ENCODE assay signal across 11 cellular contexts in genomic region chr6:161353208-161353613, GRCh38.
DNase-seq lines count a peak whose midpoint lies in the region; ATAC-seq, FAIRE-seq and TF ChIP-seq lines count a peak whose summit lies in the region.
"Had no signal": no experiment of that assay in that cellular context is flagged by ENCODE, and none has a peak within 500 bp of the region (broad histone marks: within the 10 kb centered on the region; RNA-seq: fewer than 3 reads in every experiment).

No MANE protein-coding gene starts in this region.

- H3K4me3 Mint-ChIP-seq in naive thymus-derived CD4-positive, alpha-beta T cell, result no peak overlapping the region
- H3K4me3 Mint-ChIP-seq: activated T-cell treated with anti-CD3 and anti-CD28 coated beads, Interleukin-2, amount 50 U/mL, for 72 hours had no signal

- no peaks in the 10 kb centered on the region for H3K79me1 ChIP-seq in H1 (ENCODE audit: low read depth, low read length)

- H3K27ac Mint-ChIP-seq in naive thymus-derived CD4-positive, alpha-beta T cell, result peak overlapping the region in 1 of 9 donors; percentile 20
- H3K27ac Mint-ChIP-seq: activated T-cell treated with anti-CD3 and anti-CD28 coated beads, Interleukin-2, amount 50 U/mL, for 72 hours had no signal

- H3K23me2 ChIP-seq in H1 (ENCODE audit: low read depth, low read length), result no peaks in the 10 kb centered on the region; the same call in 1 of the 2 replicates

- H3K18ac ChIP-seq in H1 (ENCODE audit: extremely low read depth, low read length), result no peak overlapping the region

- no peaks in the 10 kb centered on the region for H3K9me3 ChIP-seq in H1 (ENCODE audit: insufficient read depth in 2 of 2, low read depth in 1 of 2, low read length in 1 of 2)
- no peaks in the 10 kb centered on the region for H3K9me3 ChIP-seq in naive thymus-derived CD4-positive, alpha-beta T cell (ENCODE audit: control insufficient read depth in 2 of 3, low read length in 3 of 3)

- no peaks in the 10 kb centered on the region for H3K36me3 ChIP-seq in H1 (ENCODE audit: control insufficient read depth in 2 of 4, insufficient read depth in 4 of 4, low read length in 3 of 4)
- no peaks in the 10 kb centered on the region for H3K36me3 ChIP-seq in naive thymus-derived CD4-positive, alpha-beta T cell (ENCODE audit: control insufficient read depth in 2 of 3, insufficient read depth in 3 of 3, low read length in 3 of 3)

- no peaks in the 10 kb centered on the region for H3K9me3 Mint-ChIP-seq in naive thymus-derived CD4-positive, alpha-beta T cell
- H3K9me3 Mint-ChIP-seq: activated T-cell treated with anti-CD3 and anti-CD28 coated beads, Interleukin-2, amount 50 U/mL, for 72 hours had no signal

- POLR2A ChIA-PET in H1 (lab: Charles Lee; ENCODE audit: partially characterized antibody), result no interaction called here
- POLR2A ChIA-PET in naive thymus-derived CD4-positive, alpha-beta T cell (lab: Charles Lee), result no interaction called here

- intact Hi-C loops in naive thymus-derived CD4-positive, alpha-beta T cell (cut with micrococcal nuclease), result no loop called here

- peaks cover 0 to 3% (median 0%) of the 10 kb centered on the region in 5 donors for H3K27me3 Mint-ChIP-seq in naive thymus-derived CD4-positive, alpha-beta T cell

- no peak overlapping the region for H3K56ac ChIP-seq in H1 (replicated peaks; ENCODE audit: insufficient read length, low read depth, low read length)

- TF ChIP-seq EP300 in H1 (IDR thresholded peaks at IDR 0.05; ENCODE audit: borderline replicate concordance in 1 of 2, low read depth in 2 of 2, low read length in 2 of 2), result 0 out of 3 replicates have a peak, but pooled peaks of 1 of the 2 experiments have one; percentile 38

- peak; percentile 7 for DNase-seq in DMS153 treated with DMSO at 0.1 percent for 48 hours (lab: John Stamatoyannopoulos, UW; ENCODE audit: unreplicated experiment)
- peak; percentile 74 for DNase-seq in NCI-H748 (lab: John Stamatoyannopoulos, UW; ENCODE audit: unreplicated experiment)
- DNase-seq in H1 (ENCODE audit: low read depth in 1 of 2, low spot score in 2 of 2), result peak; percentile 66 to 78
- peak; percentile 59 for DNase-seq in midbrain (lab: John Stamatoyannopoulos, UW)
- no peak for DNase-seq in NCI-H2029 treated with DMSO at 0.1 percent for 48 hours (lab: John Stamatoyannopoulos, UW)
- no peak for DNase-seq in naive thymus-derived CD4-positive, alpha-beta T cell
- DNase-seq: activated T-cell treated with anti-CD3 and anti-CD28 coated beads, Interleukin-2, amount 50 U/mL, for 72 hours had no signal

- H3K79me2 ChIP-seq in H1 (ENCODE audit: control insufficient read depth in 1 of 2, insufficient read depth in 2 of 2, low read length in 2 of 2), result no peaks in the 10 kb centered on the region

- H2BK120ac ChIP-seq in H1 (replicated peaks; ENCODE audit: low read depth, low read length), result no peak overlapping the region

- H2AK5ac ChIP-seq in H1 (ENCODE audit: low read depth, low read length), result no peak overlapping the region

- H3K4ac ChIP-seq in H1 (replicated peaks; ENCODE audit: insufficient read length, low read depth, low read length), result no peak overlapping the region

- TF ChIP-seq POLR2A in H1 (IDR thresholded peaks at IDR 0.05; ENCODE audit: control extremely low read depth in 1 of 2, low read depth in 2 of 2, low read length in 2 of 2), result no peak

- no peak for FAIRE-seq in H1 (lab: Jason Lieb, UNC)
- FAIRE-seq: endometrium, RCC 7860 had no signal

- H2BK20ac ChIP-seq in H1 (ENCODE audit: low read length), result no peak overlapping the region

- no peaks in the 10 kb centered on the region for H3K27me3 ChIP-seq in H1 (replicated peaks in 1 of 4; ENCODE audit: control insufficient read depth in 3 of 4, extremely low read depth in 1 of 4, insufficient read depth in 3 of 4, low read length in 3 of 4)
- H3K27me3 ChIP-seq in naive thymus-derived CD4-positive, alpha-beta T cell (ENCODE audit: control insufficient read depth in 2 of 2, insufficient read depth in 2 of 2, low read length in 2 of 2), result no peaks in the 10 kb centered on the region

- no peak overlapping the region for H4K5ac ChIP-seq in H1 (ENCODE audit: insufficient read length, low read depth, low read length)

- WGBS in H1 (ENCODE audit: extremely low coverage in 1 of 2, insufficient coverage in 1 of 2, insufficient read length in 1 of 2, insufficient replicate concordance in 2 of 2, low coverage in 1 of 2, low lambda C conversion rate in 2 of 2, missing lambda C conversion rate in 1 of 2), 2 experiments, result 67% methylated on average over 11 of the region's 11 CpGs; no CpG with 5 or more reads in 1 of the 2 experiments

- CTCF ChIA-PET in H1 (lab: Charles Lee; ENCODE audit: partially characterized antibody), result interaction anchor here (0.6 to 4.7 kb wide), 35 partner anchors 8 to 310 kb away, joined by 3 to 113 read pairs (median 4); partner anchors contain the start of gene AGPAT4
- CTCF ChIA-PET in naive thymus-derived CD4-positive, alpha-beta T cell (lab: Charles Lee), result no interaction called here

- H3K36me3 Mint-ChIP-seq in naive thymus-derived CD4-positive, alpha-beta T cell, result peaks cover 0 to 8% (median 0%) of the 10 kb centered on the region in 5 donors

- H3K4me3 ChIP-seq in H1 (ENCODE audit: extremely low read depth in 1 of 4, insufficient read depth in 2 of 4, low read depth in 3 of 4, low read length in 4 of 4), result no peak overlapping the region
- H3K4me3 ChIP-seq in naive thymus-derived CD4-positive, alpha-beta T cell (ENCODE audit: low read length), result no peak overlapping the region

- peak overlapping the region; percentile 100 for H2AFZ ChIP-seq in H1 (ENCODE audit: low read length)

- H3K4me1 Mint-ChIP-seq in naive thymus-derived CD4-positive, alpha-beta T cell, result peaks cover 0 to 12% (median 0%) of the 10 kb centered on the region in 7 donors

- peak; percentile 81 to 91 for TF ChIP-seq RAD21 in H1 (IDR thresholded peaks at IDR 0.05 in 1 of 2, conservative IDR thresholded peaks at IDR 0.05 in 1 of 2; ENCODE audit: low read depth in 2 of 2, low read length in 2 of 2)

- H2BK5ac ChIP-seq in H1 (ENCODE audit: low read depth, low read length), result no peak overlapping the region

- H2BK12ac ChIP-seq in H1 (ENCODE audit: low read depth, low read length), result no peak overlapping the region

- no peaks in the 10 kb centered on the region; a peak in 1 of 7 replicates for H3K4me1 ChIP-seq in H1 (replicated peaks in 1 of 4; ENCODE audit: control insufficient read depth in 3 of 4, insufficient read depth in 4 of 4, low read length in 3 of 4)
- no peaks in the 10 kb centered on the region for H3K4me1 ChIP-seq in naive thymus-derived CD4-positive, alpha-beta T cell (ENCODE audit: control insufficient read depth in 2 of 2, insufficient read depth in 2 of 2, low read length in 2 of 2)

- no peak overlapping the region for H4K91ac ChIP-seq in H1 (replicated peaks; ENCODE audit: insufficient read length, low read length)

- no peak overlapping the region for H2BK15ac ChIP-seq in H1 (ENCODE audit: low read length)

- no peak overlapping the region for H3K23ac ChIP-seq in H1 (ENCODE audit: insufficient read length)

- no peak overlapping the region for H3K14ac ChIP-seq in H1 (ENCODE audit: insufficient read length)

- ATAC-seq in GM21360 (IDR thresholded peaks at IDR 0.05; ENCODE audit: unreplicated experiment) (no peak), HG02884 (IDR thresholded peaks at IDR 0.05; ENCODE audit: unreplicated experiment) (no peak)
- ATAC-seq in naive thymus-derived CD4-positive, alpha-beta T cell, result no peak
- ATAC-seq: activated T-cell treated with anti-CD3 and anti-CD28 coated beads, Interleukin-2, amount 50 U/mL, for 72 hours had no signal

- no peak overlapping the region for H4K8ac ChIP-seq in H1 (ENCODE audit: extremely low read depth, insufficient read depth, low read length)

- H4K20me1 ChIP-seq in H1 (replicated peaks in 1 of 2; ENCODE audit: control insufficient read depth in 1 of 2, insufficient read depth in 2 of 2, low read length in 2 of 2), result no peaks in the 10 kb centered on the region

- H3K27ac ChIP-seq in H1 (ENCODE audit: low read depth, low read length), result no peak overlapping the region
- H3K27ac ChIP-seq in naive thymus-derived CD4-positive, alpha-beta T cell (ENCODE audit: low read depth, low read length), result no peak overlapping the region

- TF ChIP-seq CTCF in H1 (IDR thresholded peaks at IDR 0.05; ENCODE audit: control extremely low read depth in 1 of 3, insufficient read depth in 1 of 3, low read depth in 1 of 3, low read length in 3 of 3), result peak; percentile 55 to 78 (median 77)

- H3K4me2 ChIP-seq in H1 (ENCODE audit: insufficient read depth in 1 of 2, low read depth in 2 of 2, low read length in 2 of 2), result no peak overlapping the region; a peak in 1 of 4 replicates

- H3K9ac ChIP-seq in H1 (replicated peaks in 1 of 4; ENCODE audit: extremely low read depth in 1 of 4, low read depth in 3 of 4, low read length in 3 of 4), result no peak overlapping the region

TF ChIP-seq in H1, 55 proteins besides CTCF, POLR2A, EP300 and RAD21 (continues in another document):
- 0 out of 2 replicates have a peak, but pooled peaks have one; percentile 23 for TF ChIP-seq JUND (IDR thresholded peaks at IDR 0.05; ENCODE audit: low read length)
- TF ChIP-seq NANOG (IDR thresholded peaks at IDR 0.05; ENCODE audit: insufficient read depth, low read depth, low read length, poor library complexity, severe bottlenecking), result no peak
- TF ChIP-seq YY1 (IDR thresholded peaks at IDR 0.05; ENCODE audit: low read depth, low read length), result peak; percentile 46; the same call in 1 of the 2 replicates
- TF ChIP-seq TEAD4 (IDR thresholded peaks at IDR 0.05; ENCODE audit: low read depth, low read length), result peak; percentile 62; the same call in 1 of the 2 replicates
- peak; percentile 55; the same call in 1 of the 2 replicates for TF ChIP-seq CHD2 (IDR thresholded peaks at IDR 0.05; ENCODE audit: low read length)
- TF ChIP-seq SP2 (IDR thresholded peaks at IDR 0.05; ENCODE audit: low read length), result no peak
- peak; percentile 40; the same call in 1 of the 2 replicates for TF ChIP-seq SP1 (IDR thresholded peaks at IDR 0.05; ENCODE audit: low read depth, low read length)
- no peak for TF ChIP-seq BRCA1 (IDR thresholded peaks at IDR 0.05; ENCODE audit: low read depth, low read length)

Comparison
In these comparisons a context has a peak if more than half of its experiments do, and no peak if none do; other contexts are left out.
1. DNase-seq: peak in DMS153 treated with DMSO at 0.1 percent for 48 hours (single experiment), NCI-H748 (single experiment), H1 (2 of 2) and midbrain (single experiment); none in NCI-H2029 treated with DMSO at 0.1 percent for 48 hours (single experiment) and naive thymus-derived CD4-positive, alpha-beta T cell (0 of 9).